In the genomic region with DNA sequence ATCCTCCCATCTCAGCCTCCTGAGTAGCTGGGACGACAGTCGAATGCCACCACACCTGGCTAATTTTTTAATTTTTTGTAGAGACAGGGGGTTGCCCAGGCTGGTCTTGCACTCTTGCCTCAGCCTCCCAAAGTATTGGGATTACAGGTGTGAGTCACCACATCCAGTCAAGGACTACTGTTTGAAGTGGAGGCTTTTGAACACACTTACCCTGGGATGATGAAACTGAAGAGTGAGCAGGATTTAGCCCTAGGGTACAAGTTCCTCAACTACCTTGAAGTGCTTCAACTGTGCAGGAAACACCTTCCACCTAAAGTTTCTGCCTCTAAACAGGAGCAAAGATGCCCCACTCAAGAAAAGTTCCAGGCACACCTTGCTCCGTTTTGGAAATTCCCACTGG, we compare ENCODE assay signal across 16 cellular contexts. TPM values are rescaled to one million over a fixed set of nuclear protein-coding genes. Genes with fewer than 3 reads are reported as not detected.
"Had no signal": no experiment of that assay in that cellular context is flagged by ENCODE, and none has a peak within 500 bp of the region (broad histone marks: within the 10 kb centered on the region; RNA-seq: fewer than 3 reads in every experiment).

No MANE protein-coding gene starts in this region.

- H3K36me3 ChIP-seq: tibial nerve had no signal

- DNase-seq: activated CD4-positive, alpha-beta memory T cell treated with anti-CD3 and anti-CD28 coated beads for 36 hours; activated CD4-positive, alpha-beta T cell treated with anti-CD3 and anti-CD28 coated beads for 4 hours; activated naive CD4-positive, alpha-beta T cell; activated naive CD8-positive, alpha-beta T cell treated with anti-CD3 and anti-CD28 coated beads, Interleukin-2, amount 10 ng/mL, durations not matched to agents 7 days and 5 days; activated T-cell treated with anti-CD3 and anti-CD28 coated beads for 4 hours; amygdala; caudate nucleus; endodermal cell; hypothalamus; nephron progenitor cell; occipital lobe; posterior cingulate gyrus; retina; T-helper 2 cell had no signal

- H3K27ac ChIP-seq: tibial nerve had no signal

- H3K4me3 ChIP-seq: tibial nerve had no signal

- H3K9me3 ChIP-seq: tibial nerve had no signal

- H3K27me3 ChIP-seq: tibial nerve had no signal

- ATAC-seq: activated T-helper 17 cell treated with anti-CD3 and anti-CD28 coated beads, Interleukin-2, amount 50 U/mL, for 72 hours had no signal

RNA-seq across cellular contexts. Expression of a gene that starts 24.4 kb away (rescaled TPM):
- total RNA-seq: activated CD4-positive, alpha-beta memory T cell treated with anti-CD3 and anti-CD28 coated beads for 36 hours; activated naive CD8-positive, alpha-beta T cell treated with anti-CD3 and anti-CD28 coated beads, Interleukin-2, amount 10 ng/mL, durations not matched to agents 7 days and 5 days; activated T-helper 17 cell treated with anti-CD3 and anti-CD28 coated beads, Interleukin-2, amount 50 U/mL, for 72 hours had no signal
